30 cellular contexts compared by ENCODE assay signal in the genomic region with DNA sequence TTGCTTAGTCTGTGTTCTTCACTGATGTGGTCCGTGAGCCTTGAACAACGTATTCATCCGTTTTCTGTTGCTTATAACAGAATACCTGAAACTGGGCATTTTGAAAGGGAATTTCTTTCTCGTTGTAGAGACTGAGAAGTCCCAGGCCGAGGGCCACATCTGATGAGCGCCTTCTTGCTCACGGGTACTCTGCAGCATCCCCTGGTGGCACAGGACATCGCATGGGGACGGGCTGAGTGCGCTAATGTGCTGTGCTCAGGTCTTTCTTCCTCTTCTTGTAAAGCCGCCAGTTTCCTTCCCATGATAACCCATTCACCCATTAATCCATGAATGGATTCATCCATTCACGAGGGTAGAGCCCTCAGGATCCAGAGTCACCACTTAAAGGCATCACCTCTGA.
DNase-seq lines count a peak whose midpoint lies in the region; ATAC-seq and TF ChIP-seq lines count a peak whose summit lies in the region.
"Had no signal": no experiment of that assay in that cellular context is flagged by ENCODE, and none has a peak within 500 bp of the region (broad histone marks: within the 10 kb centered on the region; RNA-seq: fewer than 3 reads in every experiment).

No MANE protein-coding gene starts in this region.

- intact Hi-C loops in CD4-positive, alpha-beta memory T cell (cut with micrococcal nuclease): no loop called here
- intact Hi-C loops in Panc1 (cut with micrococcal nuclease; ENCODE audit: unreplicated experiment): no loop called here

- no peaks in the 10 kb centered on the region for H3K9me3 ChIP-seq in CD4-positive, alpha-beta memory T cell (ENCODE audit: control insufficient read depth in 1 of 2, low read length in 2 of 2)
- no peaks in the 10 kb centered on the region for H3K9me3 ChIP-seq in Panc1 (ENCODE audit: control insufficient read depth, insufficient read depth, low read depth, low read length)
- H3K9me3 ChIP-seq: adrenal gland, esophagus muscularis mucosa, gastrocnemius medialis had no signal

- no peak overlapping the region for H3K9ac ChIP-seq in mesendoderm (ENCODE audit: low read length)

- H3K23ac ChIP-seq in mesendoderm (ENCODE audit: low read length): no peak overlapping the region

- H2AFZ ChIP-seq in GM23338: no peak overlapping the region
- H2AFZ ChIP-seq: hepatocyte had no signal

- BruUV-seq in Panc1 (replicated peaks; lab: Mats Ljungman, UMichigan): no TSS peak

- no peaks in the 10 kb centered on the region for H3K79me1 ChIP-seq in mesendoderm (ENCODE audit: low read length)

- no peak overlapping the region for H3K4ac ChIP-seq in mesendoderm (ENCODE audit: low read depth, low read length)

- no peaks in the 10 kb centered on the region for H4K20me1 ChIP-seq in GM23338 (replicated peaks; ENCODE audit: insufficient read depth)

- no peaks in the 10 kb centered on the region for H3F3A ChIP-seq in GM23338 (replicated peaks; ENCODE audit: low read depth)

- H3K4me3 Mint-ChIP-seq in CD4-positive, alpha-beta memory T cell: no peak overlapping the region
- H3K4me3 Mint-ChIP-seq in GM23338: no peak overlapping the region
- H3K4me3 Mint-ChIP-seq: brain; memory B cell; stimulated activated effector memory CD8-positive, alpha-beta T cell treated with anti-CD3 and anti-CD28 coated beads, Interleukin-12 subunit alpha, Interleukin-12 subunit beta, amount 100 ng/mL, for 72 hours had no signal

- H2BK5ac ChIP-seq in mesendoderm (ENCODE audit: low read length): no peak overlapping the region

- H2BK15ac ChIP-seq in mesendoderm (replicated peaks; ENCODE audit: low read depth): no peak overlapping the region

- no peaks in the 10 kb centered on the region for H3K27me3 Mint-ChIP-seq in CD4-positive, alpha-beta memory T cell
- H3K27me3 Mint-ChIP-seq in GM23338 (ENCODE audit: insufficient read depth, low read depth, poor library complexity): peaks cover 7% of the 10 kb centered on the region
- H3K27me3 Mint-ChIP-seq: memory B cell had no signal

- H2BK120ac ChIP-seq in mesendoderm (ENCODE audit: low read depth, low read length): no peak overlapping the region

- ATAC-seq in GM23338 (no peak), Panc1 (no peak), GM19455 (IDR thresholded peaks at IDR 0.05; ENCODE audit: unreplicated experiment) (no peak)
- ATAC-seq: left colon; stimulated activated effector memory CD8-positive, alpha-beta T cell treated with anti-CD3 and anti-CD28 coated beads, Interleukin-12 subunit alpha, Interleukin-12 subunit beta, amount 100 ng/mL, for 72 hours had no signal

- H3K4me1 ChIP-seq in CD4-positive, alpha-beta memory T cell (ENCODE audit: insufficient read depth, low read length): peaks cover 8% of the 10 kb centered on the region
- H3K4me1 ChIP-seq in GM23338 (ENCODE audit: insufficient read depth): peaks cover 6% of the 10 kb centered on the region
- peaks cover 3% of the 10 kb centered on the region for H3K4me1 ChIP-seq in Panc1 (ENCODE audit: control insufficient read depth, insufficient read depth, low read length)
- H3K4me1 ChIP-seq in mesendoderm (ENCODE audit: control insufficient read depth, low read depth, low read length): no peaks in the 10 kb centered on the region
- H3K4me1 ChIP-seq: adrenal gland had no signal

- H3K18ac ChIP-seq in mesendoderm (ENCODE audit: low read length): no peak overlapping the region

- H3K4me2 ChIP-seq in GM23338: no peak overlapping the region
- H3K4me2 ChIP-seq in mesendoderm (ENCODE audit: low read length): no peak overlapping the region
- H3K4me2 ChIP-seq: hepatocyte, smooth muscle cell had no signal

- CTCF ChIA-PET in CD4-positive, alpha-beta memory T cell (lab: Charles Lee; ENCODE audit: partially characterized antibody): interaction anchor here (6.0 kb wide), 1 partner anchor 214 kb away, joined by 45 read pairs; no protein-coding TSS in a partner anchor
- CTCF ChIA-PET in Panc1 (lab: Charles Lee): no interaction called here

- peak; percentile 30 to 63; a peak in 3 of 4 replicates for TF ChIP-seq CTCF in GM23338 (conservative IDR thresholded peaks at IDR 0.05; ENCODE audit: low read depth in 2 of 2)
- peak; percentile 45 for TF ChIP-seq CTCF in Panc1 (IDR thresholded peaks at IDR 0.05)

- peak overlapping the region in 4 of 7 donors; percentile 2 to 78 (median 36) for H3K27ac Mint-ChIP-seq in CD4-positive, alpha-beta memory T cell
- no peak overlapping the region for H3K27ac Mint-ChIP-seq in GM23338
- H3K27ac Mint-ChIP-seq: brain; stimulated activated effector memory CD8-positive, alpha-beta T cell treated with anti-CD3 and anti-CD28 coated beads, Interleukin-12 subunit alpha, Interleukin-12 subunit beta, amount 100 ng/mL, for 72 hours had no signal

- no peak overlapping the region for H4K8ac ChIP-seq in mesendoderm (ENCODE audit: low read depth, low read length)

- H3K4me1 Mint-ChIP-seq in CD4-positive, alpha-beta memory T cell: peaks cover 9 to 15% (median 11%) of the 10 kb centered on the region in 4 donors
- H3K4me1 Mint-ChIP-seq in GM23338: peaks cover 20% of the 10 kb centered on the region
- H3K4me1 Mint-ChIP-seq: brain had no signal

- H3K4me3 ChIP-seq in CD4-positive, alpha-beta memory T cell (ENCODE audit: low read length in 2 of 2): no peak overlapping the region
- H3K4me3 ChIP-seq in GM23338 (no peak overlapping the region), Panc1 (ENCODE audit: low read depth in 2 of 2, low read length in 2 of 2) (no peak overlapping the region), mesendoderm (ENCODE audit: low read length) (no peak overlapping the region)
- H3K4me3 ChIP-seq: adrenal gland, esophagus muscularis mucosa, gastrocnemius medialis, hepatocyte, smooth muscle cell had no signal

- POLR2A ChIA-PET in CD4-positive, alpha-beta memory T cell (lab: Charles Lee; ENCODE audit: partially characterized antibody): no interaction called here
- POLR2A ChIA-PET in Panc1 (lab: Charles Lee): no interaction called here

- H3K9me3 Mint-ChIP-seq in CD4-positive, alpha-beta memory T cell: no peaks in the 10 kb centered on the region
- H3K9me3 Mint-ChIP-seq in GM23338: no peaks in the 10 kb centered on the region
- H3K9me3 Mint-ChIP-seq: brain; stimulated activated effector memory CD8-positive, alpha-beta T cell treated with anti-CD3 and anti-CD28 coated beads, Interleukin-12 subunit alpha, Interleukin-12 subunit beta, amount 100 ng/mL, for 72 hours had no signal

- H3K27me3 ChIP-seq in CD4-positive, alpha-beta memory T cell (ENCODE audit: insufficient read depth, low read length): no peaks in the 10 kb centered on the region
- no peaks in the 10 kb centered on the region for H3K27me3 ChIP-seq in GM23338 (ENCODE audit: insufficient read depth)
- H3K27me3 ChIP-seq in Panc1 (ENCODE audit: control insufficient read depth, insufficient read depth, low read length): no peaks in the 10 kb centered on the region
- H3K27me3 ChIP-seq in mesendoderm (ENCODE audit: insufficient read depth, low read length, poor library complexity): no peaks in the 10 kb centered on the region
- H3K27me3 ChIP-seq: adrenal gland, esophagus muscularis mucosa, gastrocnemius medialis, hepatocyte had no signal

- no peak overlapping the region for H3K56ac ChIP-seq in mesendoderm (ENCODE audit: low read length)

- H3K9me2 ChIP-seq in GM23338 (ENCODE audit: insufficient read depth): no peaks in the 10 kb centered on the region

- no peak overlapping the region for H3K27ac ChIP-seq in CD4-positive, alpha-beta memory T cell (ENCODE audit: low read depth, low read length)
- H3K27ac ChIP-seq in GM23338 (ENCODE audit: low read depth) (no peak overlapping the region), Panc1 (ENCODE audit: low read length) (no peak overlapping the region), mesendoderm (ENCODE audit: low read depth, low read length) (no peak overlapping the region)
- H3K27ac ChIP-seq: adrenal gland, esophagus muscularis mucosa, hepatocyte had no signal

- H3K79me2 ChIP-seq in GM23338 (replicated peaks; ENCODE audit: insufficient read depth): no peaks in the 10 kb centered on the region
- H3K79me2 ChIP-seq in mesendoderm (ENCODE audit: control insufficient read depth, insufficient read depth, low read length): no peaks in the 10 kb centered on the region
- H3K79me2 ChIP-seq: hepatocyte had no signal

- H3K36me3 ChIP-seq in CD4-positive, alpha-beta memory T cell (ENCODE audit: insufficient read depth, low read length): no peaks in the 10 kb centered on the region
- no peaks in the 10 kb centered on the region for H3K36me3 ChIP-seq in GM23338 (ENCODE audit: insufficient read depth)
- H3K36me3 ChIP-seq in Panc1 (ENCODE audit: control insufficient read depth, insufficient read depth, low read length): no peaks in the 10 kb centered on the region
- H3K36me3 ChIP-seq in mesendoderm (ENCODE audit: control insufficient read depth, insufficient read depth, low read length): no peaks in the 10 kb centered on the region
- H3K36me3 ChIP-seq: adrenal gland, esophagus muscularis mucosa, gastrocnemius medialis had no signal

- no CpG with 5 or more reads among the region's 12 CpGs for WGBS in mesendoderm (ENCODE audit: extremely low coverage, insufficient coverage, low lambda C conversion rate)

- in situ Hi-C loops in Panc1 (cut with HindIII; ENCODE audit: low pct_unique_long_range_greater_than_20kb, low sequenced_read_pairs): no loop called here

- no peak for DNase-seq in CD4-positive, alpha-beta memory T cell
- DNase-seq in GM23338 (ENCODE audit: low spot score) (peak; percentile 45), Panc1 (ENCODE audit: low read depth, low spot score) (no peak), mesendoderm (peak; percentile 54), UCSD-AML1 (lab: John Stamatoyannopoulos, UW; ENCODE audit: unreplicated experiment) (no peak), KG1 (lab: John Stamatoyannopoulos, UW) (no peak)
- DNase-seq: activated CD4-positive, CD25-positive, alpha-beta regulatory T cell treated with anti-CD3 and anti-CD28 coated beads, Interleukin-2, amount 50 U/mL, for 72 hours; activated naive CD4-positive, alpha-beta T cell treated with Interleukin-2 at 50 U/mL for 16 hours; activated T-cell treated with anti-CD3 and anti-CD28 coated beads, Interleukin-2, amount 50 U/mL, for 48 hours; adrenal gland; C1 segment of cervical spinal cord; effector memory CD4-positive, alpha-beta T cell; gastrocnemius medialis; GOT3; left colon; NCI-H2081 treated with DMSO at 0.1 percent for 48 hours; NCI-H345; NCI-H774; occipital lobe; OCI-M1; SHP77; stimulated activated CD4-positive, alpha-beta T cell treated with anti-CD3 and anti-CD28 coated beads, Interleukin-2, amount 100 ng/mL, for 48 hours; T1000 had no signal

- H3K36me3 Mint-ChIP-seq in CD4-positive, alpha-beta memory T cell: peaks cover 14 to 31% of the 10 kb centered on the region in 2 donors
- no peaks in the 10 kb centered on the region for H3K36me3 Mint-ChIP-seq in GM23338 (ENCODE audit: low read depth)
- H3K36me3 Mint-ChIP-seq: brain had no signal

- H2AK5ac ChIP-seq in mesendoderm (ENCODE audit: low read length): no peak overlapping the region

- no peak overlapping the region for H4K5ac ChIP-seq in mesendoderm (ENCODE audit: low read length)

TF ChIP-seq in GM23338, 12 proteins besides CTCF, POLR2A, EP300 and RAD21 (continues in another document):
- no peak for TF ChIP-seq EZH2 (IDR thresholded peaks at IDR 0.05; ENCODE audit: low read depth, unreplicated experiment)
- no peak for TF ChIP-seq NANOG (IDR thresholded peaks at IDR 0.05; ENCODE audit: borderline replicate concordance)
- no peak for TF ChIP-seq EZH2phosphoT487 (IDR thresholded peaks at IDR 0.05; ENCODE audit: unreplicated experiment)

Comparison
In these comparisons a context has a peak if more than half of its experiments do, and no peak if none do; other contexts are left out.
1. DNase-seq: peak in GM23338 (single experiment) and mesendoderm (single experiment); none in CD4-positive, alpha-beta memory T cell (0 of 5), Panc1 (single experiment), UCSD-AML1 (single experiment) and KG1 (single experiment).